15 cellular contexts compared by ENCODE assay signal in genomic region chr6:7939864-7940228, GRCh38. TPM values are rescaled to one million over a fixed set of nuclear protein-coding genes. Genes with fewer than 3 reads are reported as not detected.
DNase-seq lines count a peak whose midpoint lies in the region; ATAC-seq, FAIRE-seq and TF ChIP-seq lines count a peak whose summit lies in the region.
"Had no signal": no experiment of that assay in that cellular context is flagged by ENCODE, and none has a peak within 500 bp of the region (broad histone marks: within the 10 kb centered on the region; RNA-seq: fewer than 3 reads in every experiment).

No MANE protein-coding gene starts in this region.

- H3K79me2 ChIP-seq in GM12878 (ENCODE audit: control insufficient read depth, insufficient read depth, low read length): no peaks in the 10 kb centered on the region

- FAIRE-seq in GM12878 (lab: Jason Lieb, UNC): no peak
- FAIRE-seq: TTC549 had no signal

- no peak for TF ChIP-seq EP300 in GM12878 (IDR thresholded peaks at IDR 0.05; ENCODE audit: borderline replicate concordance in 1 of 2, control insufficient read depth in 1 of 2, low read depth in 2 of 2, low read length in 2 of 2)

- peak overlapping the region; percentile 35 for H2AFZ ChIP-seq in GM12878 (ENCODE audit: control insufficient read depth, low read depth, low read length)

- H3K27ac Mint-ChIP-seq in stimulated activated naive B cell treated with anti-CD40 and anti-IgM and Interleukin-4, amounts not matched to agents 10 μg/mL and 1 μg/mL and 100 μg/mL, for 72 hours: peak overlapping the region; percentile 87
- H3K27ac Mint-ChIP-seq in WTC11: no peak overlapping the region
- H3K27ac Mint-ChIP-seq: effector memory CD8-positive, alpha-beta T cell had no signal

- TF ChIP-seq CTCF in GM12878 (IDR thresholded peaks at IDR 0.05 in 2 of 3, conservative IDR thresholded peaks at IDR 0.05 in 1 of 3; ENCODE audit: control insufficient read depth in 2 of 3, extremely low read depth in 1 of 3, insufficient read depth in 1 of 3, low read depth in 3 of 3, low read length in 3 of 3): no peak
- no peak for TF ChIP-seq CTCF in WTC11 (IDR thresholded peaks at IDR 0.05)

- peaks cover 16 to 36% of the 10 kb centered on the region in 2 donors for H3K4me1 Mint-ChIP-seq in stimulated activated naive B cell treated with anti-CD40 and anti-IgM and Interleukin-4, amounts not matched to agents 10 μg/mL and 1 μg/mL and 100 μg/mL, for 72 hours
- no peaks in the 10 kb centered on the region for H3K4me1 Mint-ChIP-seq in WTC11

- H3K27me3 Mint-ChIP-seq in stimulated activated naive B cell treated with anti-CD40 and anti-IgM and Interleukin-4, amounts not matched to agents 10 μg/mL and 1 μg/mL and 100 μg/mL, for 72 hours: no peaks in the 10 kb centered on the region
- H3K27me3 Mint-ChIP-seq in WTC11 (ENCODE audit: low read depth): no peaks in the 10 kb centered on the region; the same call in 1 of the 2 replicates

- no peaks in the 10 kb centered on the region for H3K36me3 ChIP-seq in GM12878 (ENCODE audit: control insufficient read depth in 2 of 2, insufficient read depth in 2 of 2, low read length in 1 of 2)
- H3K36me3 ChIP-seq: ovary, Peyer's patch had no signal

- no peak for DNase-seq in Right ventricle myocardium inferior (ENCODE audit: missing footprints)
- no peak for DNase-seq in cardiac septum (ENCODE audit: low spot score)
- no peak for DNase-seq in GM12878 (ENCODE audit: low read depth, low spot score)
- no peak for DNase-seq in stimulated activated naive B cell treated with anti-CD40 and anti-IgM and Interleukin-4, amounts not matched to agents 10 μg/mL and 1 μg/mL and 100 μg/mL, for 72 hours
- no peak for DNase-seq in WTC11 (ENCODE audit: low spot score)
- DNase-seq in NCI-H1092 treated with DMSO at 0.1 percent for 48 hours (lab: John Stamatoyannopoulos, UW): no peak
- no peak for DNase-seq in stimulated activated naive CD4-positive, alpha-beta T cell (lab: John Stamatoyannopoulos, UW)
- DNase-seq: effector memory CD8-positive, alpha-beta T cell; NCI-H2081 treated with DMSO at 0.1 percent for 48 hours; ovary; Peyer's patch; stimulated activated CD4-positive, alpha-beta T cell treated with anti-CD3 and anti-CD28 coated beads, Interleukin-4, amount 100 ng/mL, for 24 hours; testis had no signal

- no peak overlapping the region for H3K9ac ChIP-seq in GM12878 (ENCODE audit: control insufficient read depth, insufficient read depth, low read length)

- H3K4me3 Mint-ChIP-seq in stimulated activated naive B cell treated with anti-CD40 and anti-IgM and Interleukin-4, amounts not matched to agents 10 μg/mL and 1 μg/mL and 100 μg/mL, for 72 hours: peak overlapping the region in 1 of 2 donors; percentile 14
- H3K4me3 Mint-ChIP-seq in WTC11: no peak overlapping the region
- H3K4me3 Mint-ChIP-seq: effector memory CD8-positive, alpha-beta T cell had no signal

- no peaks in the 10 kb centered on the region for H3K27me3 ChIP-seq in GM12878 (replicated peaks in 1 of 2; ENCODE audit: control insufficient read depth in 2 of 2, insufficient read depth in 2 of 2, low read length in 1 of 2)
- H3K27me3 ChIP-seq: ovary, Peyer's patch, testis had no signal

- no peak overlapping the region for H3K27ac ChIP-seq in GM12878 (ENCODE audit: control insufficient read depth, insufficient read depth)
- H3K27ac ChIP-seq: ovary, testis had no signal

- SMC1A ChIA-PET in GM12878 (lab: Charles Lee; ENCODE audit: uncharacterized antibody, unreplicated experiment): interaction anchor here (0.5 to 1.5 kb wide), 6 partner anchors 18 to 279 kb away, joined by 3 to 5 read pairs (median 4); no protein-coding TSS in a partner anchor

- H3K9me3 ChIP-seq in GM12878 (replicated peaks; ENCODE audit: control insufficient read depth, insufficient read depth, low read length): peaks cover 1% of the 10 kb centered on the region; the same call in 2 of the 3 replicates
- H3K9me3 ChIP-seq: ovary, Peyer's patch, testis had no signal

- H3K9me3 Mint-ChIP-seq in stimulated activated naive B cell treated with anti-CD40 and anti-IgM and Interleukin-4, amounts not matched to agents 10 μg/mL and 1 μg/mL and 100 μg/mL, for 72 hours: peaks cover 0 to 3% of the 10 kb centered on the region in 2 donors
- peaks cover 6% of the 10 kb centered on the region; the same call in 1 of the 2 replicates for H3K9me3 Mint-ChIP-seq in WTC11
- H3K9me3 Mint-ChIP-seq: effector memory CD8-positive, alpha-beta T cell had no signal

- no TSS peak for BruUV-seq in GM12878 (replicated peaks; lab: Mats Ljungman, UMichigan)

- H3K4me2 ChIP-seq in GM12878 (ENCODE audit: control insufficient read depth, insufficient read depth): no peak overlapping the region; the same call in 1 of the 2 replicates

- no peak for TF ChIP-seq POLR2A in GM12878 (IDR thresholded peaks at IDR 0.05; ENCODE audit: low read depth, low read length)

- H3K4me1 ChIP-seq in GM12878 (ENCODE audit: control insufficient read depth, insufficient read depth, low read length): peaks cover 14% of the 10 kb centered on the region
- H3K4me1 ChIP-seq: Peyer's patch, testis had no signal

- CTCF ChIA-PET in GM12878 (lab: Yijun Ruan, JAX) (interaction anchor here (0.8 to 1.2 kb wide), 8 partner anchors 11 to 217 kb away, joined by 3 to 5 read pairs (median 3); no protein-coding TSS in a partner anchor), WTC11 (lab: Charles Lee) (interaction anchor here (0.9 kb wide), 1 partner anchor 47 kb away, joined by 3 read pairs; no protein-coding TSS in a partner anchor)

- H3K4me3 ChIP-seq in GM12878: no peak overlapping the region
- H3K4me3 ChIP-seq: ovary, Peyer's patch, testis had no signal

- intact Hi-C loops in Right ventricle myocardium inferior (cut with DNase I) (no loop called here), cardiac septum (cut with DNase I) (no loop called here), GM12878 (cut with micrococcal nuclease; ENCODE audit: unreplicated experiment) (no loop called here)

- RAD21 ChIA-PET in GM12878 (lab: Charles Lee; ENCODE audit: unreplicated experiment): interaction anchor here (0.9 to 1.2 kb wide), 4 partner anchors 11 to 30 kb away, joined by 3 to 4 read pairs (median 3); no protein-coding TSS in a partner anchor

- in situ Hi-C loops in GM12878 (cut with MboI): no loop called here

- ATAC-seq in Right ventricle myocardium inferior (peak; percentile 28), HG02938 (IDR thresholded peaks at IDR 0.05; ENCODE audit: unreplicated experiment) (peak; percentile 23), GM12878 (peak; percentile 59), WTC11 (no peak)
- ATAC-seq in stimulated activated naive B cell treated with anti-CD40 and anti-IgM and Interleukin-4, amounts not matched to agents 10 μg/mL and 1 μg/mL and 100 μg/mL, for 72 hours (replicated peaks): peak; percentile 43 to 46
- ATAC-seq: effector memory CD8-positive, alpha-beta T cell had no signal

- peaks cover 0 to 2% of the 10 kb centered on the region in 2 donors for H3K36me3 Mint-ChIP-seq in stimulated activated naive B cell treated with anti-CD40 and anti-IgM and Interleukin-4, amounts not matched to agents 10 μg/mL and 1 μg/mL and 100 μg/mL, for 72 hours
- no peaks in the 10 kb centered on the region for H3K36me3 Mint-ChIP-seq in WTC11

- POLR2A ChIA-PET in GM12878 (lab: Charles Lee) (no interaction called here), WTC11 (lab: Charles Lee) (no interaction called here)

- 35% methylated on average over 5 of the region's 5 CpGs for WGBS in GM12878 (ENCODE audit: insufficient coverage, insufficient replicate concordance, low lambda C conversion rate, missing lambda C conversion rate)

- no peaks in the 10 kb centered on the region for H4K20me1 ChIP-seq in GM12878 (ENCODE audit: control insufficient read depth, insufficient read depth)

- no peak for TF ChIP-seq RAD21 in GM12878 (IDR thresholded peaks at IDR 0.05; ENCODE audit: insufficient read depth, low read depth, low read length)

TF ChIP-seq in GM12878, 131 proteins besides CTCF, POLR2A, EP300 and RAD21:
- TF ChIP-seq MTA2 (IDR thresholded peaks at IDR 0.05; ENCODE audit: low read depth) (no peak), MEF2B (IDR thresholded peaks at IDR 0.05; ENCODE audit: partially characterized antibody, poor library complexity, severe bottlenecking) (peak; percentile 3), LARP7 (IDR thresholded peaks at IDR 0.05) (no peak)

TF ChIP-seq in WTC11, 78 proteins besides CTCF, POLR2A, EP300 and RAD21:
- TF ChIP-seq TEAD1 (CRISPR knock-in tag; IDR thresholded peaks at IDR 0.05) (no peak), ZNF416 (CRISPR knock-in tag; IDR thresholded peaks at IDR 0.05) (no peak), RELA (CRISPR knock-in tag; IDR thresholded peaks at IDR 0.05; ENCODE audit: borderline replicate concordance) (no peak), ETV6 (CRISPR knock-in tag; IDR thresholded peaks at IDR 0.05) (no peak)

RNA-seq across cellular contexts. Expression of gene TXNDC5, which starts 29.3 kb away (rescaled TPM):
- total RNA-seq in Right ventricle myocardium inferior (42.0 TPM), cardiac septum (50.8 TPM), GM12878 (2014; rRNA removed) (173 and 181 TPM in 2 replicates), GM12878 (2014; rRNA removed; fragmentation: Illumina TruSeq; extraction: Trizol) (128 and 143 TPM in 2 replicates), GM12878 (2021) (131 and 143 TPM in 2 replicates), WTC11 (2021) (141 to 149 TPM (median 147 TPM) in 3 replicates)
- total RNA-seq in GM12878 (2013; cell fraction: nucleolus; rRNA removed): 52.5 and 54.0 TPM in 2 replicates
- polyA plus RNA-seq in GM12878 (2011; ENCODE audit: low read depth): 122 TPM
- polyA plus RNA-seq in GM12878 (2011; rRNA removed) (38.2 and 50.1 TPM in 2 replicates), GM12878 (2014; fragmentation: Illumina TruSeq; extraction: Trizol) (135 and 145 TPM in 2 replicates), GM12878 (2014; fragmentation: Nextera tagmentation; extraction: Ambion mirVana) (10 to 100 TPM; 38.1 to 46.7 TPM), GM12878 (2014; rRNA removed) (122 and 129 TPM in 2 replicates), GM12878 (2016; fragmentation: Nextera tagmentation; extraction: Ambion mirVana) (100 to 1,000 TPM in 1 of 2 experiments, 1 to 10 TPM in 1; 7.2 to 165 TPM)
- polyA plus RNA-seq in GM12878 (2011; cell fraction: cytosol; rRNA removed): 47.0 and 47.9 TPM in 2 replicates
- 30.6 and 39.9 TPM in 2 replicates for polyA plus RNA-seq in GM12878 (2011; cell fraction: nucleus; rRNA removed)
- 117 and 141 TPM in 2 replicates for polyA plus RNA-seq in GM12878 (2012)
- 39.4 and 40.8 TPM in 2 replicates for polyA minus RNA-seq in GM12878 (2011; rRNA and poly(A)+ RNA removed)
- polyA minus RNA-seq in GM12878 (2011; cell fraction: cytosol; rRNA and poly(A)+ RNA removed): 15.0 and 18.6 TPM in 2 replicates
- 9.7 and 14.4 TPM in 2 replicates for polyA minus RNA-seq in GM12878 (2011; cell fraction: nucleus; rRNA and poly(A)+ RNA removed)
